12 cellular contexts compared by ENCODE assay signal in genomic region chr2:96963316-96963715, GRCh38. TPM values are rescaled to one million over a fixed set of nuclear protein-coding genes. Genes with fewer than 3 reads are reported as not detected.
DNase-seq lines count a peak whose midpoint lies in the region; ATAC-seq lines count a peak whose summit lies in the region.
"Had no signal": no experiment of that assay in that cellular context is flagged by ENCODE, and none has a peak within 500 bp of the region (broad histone marks: within the 10 kb centered on the region; RNA-seq: fewer than 3 reads in every experiment).

No MANE protein-coding gene starts in this region.

- H3K4me1 Mint-ChIP-seq in IgD-negative memory B cell: peaks cover 4 to 14% (median 6%) of the 10 kb centered on the region in 3 donors
- peaks cover 71% of the 10 kb centered on the region for H3K4me1 Mint-ChIP-seq in activated naive CD4-positive, alpha-beta T cell treated with anti-CD3 and anti-CD28 coated beads, Interleukin-2, amount 50 U/mL, for 24 hours

- DNase-seq in activated T-cell treated with anti-CD3 and anti-CD28 coated beads, Interleukin-2, amount 50 U/mL, for 48 hours: peak; percentile 29 to 32
- DNase-seq in activated T-cell treated with anti-CD3 and anti-CD28 coated beads for 4 hours: no peak
- DNase-seq in sciatic nerve (ENCODE audit: low spot score): peak; percentile 43
- no peak for DNase-seq in KG1 (lab: John Stamatoyannopoulos, UW)
- no peak for DNase-seq in OCI-M1 (lab: John Stamatoyannopoulos, UW)
- DNase-seq in HAP-1 (ENCODE audit: low spot score in 2 of 2): no peak
- DNase-seq: midbrain had no signal

- no peak overlapping the region for H3K4me3 ChIP-seq in HAP-1
- H3K4me3 ChIP-seq: ascending aorta had no signal

- H3K4me1 ChIP-seq in HAP-1: no peaks in the 10 kb centered on the region
- H3K4me1 ChIP-seq: ascending aorta had no signal

- H3K27ac Mint-ChIP-seq in IgD-negative memory B cell: peak overlapping the region in 2 of 3 donors; percentile 71 to 82
- peak overlapping the region; percentile 41 for H3K27ac Mint-ChIP-seq in activated naive CD4-positive, alpha-beta T cell treated with anti-CD3 and anti-CD28 coated beads, Interleukin-2, amount 50 U/mL, for 24 hours
- H3K27ac Mint-ChIP-seq: stimulated activated memory B cell treated with anti-CD40 and anti-IgM and Interleukin-4, amounts not matched to agents 10 μg/mL and 1 μg/mL and 100 μg/mL, for 72 hours had no signal

- no peaks in the 10 kb centered on the region for H3K9me3 Mint-ChIP-seq in IgD-negative memory B cell
- H3K9me3 Mint-ChIP-seq in activated naive CD4-positive, alpha-beta T cell treated with anti-CD3 and anti-CD28 coated beads, Interleukin-2, amount 50 U/mL, for 24 hours: no peaks in the 10 kb centered on the region
- H3K9me3 Mint-ChIP-seq: stimulated activated memory B cell treated with anti-CD40 and anti-IgM and Interleukin-4, amounts not matched to agents 10 μg/mL and 1 μg/mL and 100 μg/mL, for 72 hours had no signal

- no peaks in the 10 kb centered on the region for H3K36me3 ChIP-seq in HAP-1 (replicated peaks)
- H3K36me3 ChIP-seq: ascending aorta had no signal

- H3K27me3 Mint-ChIP-seq in IgD-negative memory B cell: peaks cover 12% of the 10 kb centered on the region
- H3K27me3 Mint-ChIP-seq in activated naive CD4-positive, alpha-beta T cell treated with anti-CD3 and anti-CD28 coated beads, Interleukin-2, amount 50 U/mL, for 24 hours: no peaks in the 10 kb centered on the region

- ATAC-seq in sciatic nerve: no peak
- ATAC-seq: HCT116; stimulated activated memory B cell treated with anti-CD40 and anti-IgM and Interleukin-4, amounts not matched to agents 10 μg/mL and 1 μg/mL and 100 μg/mL, for 72 hours had no signal

- H3K9me3 ChIP-seq in HAP-1: no peaks in the 10 kb centered on the region
- H3K9me3 ChIP-seq: ascending aorta had no signal

- H3K36me3 Mint-ChIP-seq in IgD-negative memory B cell: no peaks in the 10 kb centered on the region
- no peaks in the 10 kb centered on the region for H3K36me3 Mint-ChIP-seq in activated naive CD4-positive, alpha-beta T cell treated with anti-CD3 and anti-CD28 coated beads, Interleukin-2, amount 50 U/mL, for 24 hours
- H3K36me3 Mint-ChIP-seq: stimulated activated memory B cell treated with anti-CD40 and anti-IgM and Interleukin-4, amounts not matched to agents 10 μg/mL and 1 μg/mL and 100 μg/mL, for 72 hours had no signal

- H3K4me3 Mint-ChIP-seq in IgD-negative memory B cell: no peak overlapping the region
- peak overlapping the region; percentile 23 for H3K4me3 Mint-ChIP-seq in activated naive CD4-positive, alpha-beta T cell treated with anti-CD3 and anti-CD28 coated beads, Interleukin-2, amount 50 U/mL, for 24 hours
- H3K4me3 Mint-ChIP-seq: stimulated activated memory B cell treated with anti-CD40 and anti-IgM and Interleukin-4, amounts not matched to agents 10 μg/mL and 1 μg/mL and 100 μg/mL, for 72 hours had no signal

- intact Hi-C loops in sciatic nerve (cut with DNase I): no loop called here

- in situ Hi-C loops in HAP-1 (cut with MboI; ENCODE audit: low sequenced_read_pairs): no loop called here

- no peaks in the 10 kb centered on the region for H3K27me3 ChIP-seq in HAP-1 (ENCODE audit: low read depth)
- H3K27me3 ChIP-seq: ascending aorta had no signal

RNA-seq across cellular contexts. Expression of gene FAM178B, which starts 23.1 kb away (rescaled TPM):
- polyA plus RNA-seq in IgD-negative memory B cell: not detected
- total RNA-seq in sciatic nerve: 23.1 TPM
- total RNA-seq: ascending aorta had no signal

Comparison
In these comparisons a context has a peak if more than half of its experiments do, and no peak if none do; other contexts are left out.
1. DNase-seq: peak in activated T-cell treated with anti-CD3 and anti-CD28 coated beads, Interleukin-2, amount 50 U/mL, for 48 hours (2 of 2) and sciatic nerve (single experiment); none in activated T-cell treated with anti-CD3 and anti-CD28 coated beads for 4 hours (single experiment), KG1 (single experiment), OCI-M1 (single experiment) and HAP-1 (0 of 2).